Comparison of ENCODE assay signal across 1 cellular context in genomic region chr6:109308018-109308492, GRCh38.
A peak's percentile ranks its signal among the peaks of the same experiment; 100 is the strongest.
TF ChIP-seq lines count a peak whose summit lies in the region.

No MANE protein-coding gene starts in this region.

TF ChIP-seq in K562, 482 proteins besides CTCF, POLR2A, EP300 and RAD21 (continued from another document and continues in another):
- TF ChIP-seq ARHGAP35 (IDR thresholded peaks at IDR 0.05; ENCODE audit: partially characterized antibody) (no peak), SPI1 (IDR thresholded peaks at IDR 0.05; ENCODE audit: borderline replicate concordance, low read depth, low read length) (no peak), RBM17 (IDR thresholded peaks at IDR 0.05; ENCODE audit: borderline replicate concordance, low read depth, low read length) (no peak), DDX20 (tag; IDR thresholded peaks at IDR 0.05; ENCODE audit: low read depth) (peak; percentile 89), SRSF3 (IDR thresholded peaks at IDR 0.05; ENCODE audit: insufficient read depth, low read length) (no peak), PRPF4 (IDR thresholded peaks at IDR 0.05; ENCODE audit: insufficient read depth, low read depth, low read length, poor library complexity, severe bottlenecking) (no peak), PCBP2 (IDR thresholded peaks at IDR 0.05; ENCODE audit: low read depth, low read length, poor library complexity, severe bottlenecking) (no peak), ZNF583 (CRISPR knock-in tag; IDR thresholded peaks at IDR 0.05) (peak; percentile 94), MECOM (CRISPR knock-in tag; IDR thresholded peaks at IDR 0.05) (peak; percentile 78), ZNF518B (CRISPR knock-in tag; IDR thresholded peaks at IDR 0.05) (no peak), DNMT1 (IDR thresholded peaks at IDR 0.05) (no peak), ZNF695 (CRISPR knock-in tag; IDR thresholded peaks at IDR 0.05) (no peak), KLF1 (tag; IDR thresholded peaks at IDR 0.05) (no peak), ZNF140 (CRISPR knock-in tag; IDR thresholded peaks at IDR 0.05) (no peak), E4F1 (CRISPR knock-in tag; IDR thresholded peaks at IDR 0.05; ENCODE audit: borderline replicate concordance) (no peak), GATAD2A (IDR thresholded peaks at IDR 0.05) (no peak), ZNF445 (CRISPR knock-in tag; IDR thresholded peaks at IDR 0.05; ENCODE audit: low read depth) (no peak), ZNF431 (CRISPR knock-in tag; IDR thresholded peaks at IDR 0.05) (no peak), E2F8 (IDR thresholded peaks at IDR 0.05; ENCODE audit: low read depth, partially characterized antibody) (no peak), TCFL5 (CRISPR knock-in tag; conservative IDR thresholded peaks at IDR 0.05) (peak; percentile 48; the same call in 1 of the 2 replicates), ZNF324 (CRISPR knock-in tag; IDR thresholded peaks at IDR 0.05) (0 out of 2 replicates have a peak, but pooled peaks have one; percentile 13), HDAC2 (IDR thresholded peaks at IDR 0.05) (peak; percentile 98), ZNF3 (CRISPR knock-in tag; IDR thresholded peaks at IDR 0.05) (no peak), ESRRA (IDR thresholded peaks at IDR 0.05; ENCODE audit: borderline replicate concordance, low read depth) (peak; percentile 42; the same call in 1 of the 2 replicates), NFIC (IDR thresholded peaks at IDR 0.05) (peak; percentile 73), SIRT6 (IDR thresholded peaks at IDR 0.05; ENCODE audit: low read depth, low read length) (no peak), RB1 (IDR thresholded peaks at IDR 0.05; ENCODE audit: low read depth) (no peak), AFF1 (IDR thresholded peaks at IDR 0.05; ENCODE audit: low read depth in 1 of 2, partially characterized antibody in 2 of 2) (peak; percentile 38 to 51), HMG20A (CRISPR knock-in tag; conservative IDR thresholded peaks at IDR 0.05) (no peak), ELF4 (CRISPR knock-in tag; IDR thresholded peaks at IDR 0.05) (peak; percentile 33; the same call in 1 of the 2 replicates), SMAD2 (IDR thresholded peaks at IDR 0.05; ENCODE audit: low read depth, low read length) (no peak), CC2D1A (IDR thresholded peaks at IDR 0.05) (0 out of 2 replicates have a peak, but pooled peaks have one; percentile 33), COPS2 (conservative IDR thresholded peaks at IDR 0.05) (no peak), CBFA2T2 (conservative IDR thresholded peaks at IDR 0.05) (peak; percentile 89), CHCHD3 (CRISPR knock-in tag; IDR thresholded peaks at IDR 0.05) (no peak), TFAM (CRISPR knock-in tag; conservative IDR thresholded peaks at IDR 0.05) (no peak), TAF15 (IDR thresholded peaks at IDR 0.05; ENCODE audit: low read depth, low read length) (no peak), DPF2 (IDR thresholded peaks at IDR 0.05) (peak; percentile 90), PML (IDR thresholded peaks at IDR 0.05; ENCODE audit: low read length) (peak; percentile 81), C11orf30 (IDR thresholded peaks at IDR 0.05; ENCODE audit: low read depth) (no peak), ID3 (CRISPR knock-in tag; IDR thresholded peaks at IDR 0.05) (no peak), ID3 (tag; IDR thresholded peaks at IDR 0.05) (peak; percentile 94), ZBTB17 (CRISPR knock-in tag; IDR thresholded peaks at IDR 0.05) (peak; percentile 90), MTA2 (IDR thresholded peaks at IDR 0.05; ENCODE audit: low read depth) (peak; percentile 58), ZNF184 (CRISPR knock-in tag; IDR thresholded peaks at IDR 0.05) (no peak), ETV1 (tag; conservative IDR thresholded peaks at IDR 0.05; ENCODE audit: low read depth) (peak; percentile 42; the same call in 1 of the 2 replicates), NFE2 (IDR thresholded peaks at IDR 0.05; ENCODE audit: low read depth) (peak; percentile 76), ZMIZ1 (IDR thresholded peaks at IDR 0.05; ENCODE audit: low read depth in 2 of 2, low read length in 2 of 2) (no peak), HIVEP1 (CRISPR knock-in tag; IDR thresholded peaks at IDR 0.05) (peak; percentile 70; the same call in 1 of the 2 replicates), NR2C2 (CRISPR knock-in tag; IDR thresholded peaks at IDR 0.05) (peak; percentile 93), NR2C2 (tag; IDR thresholded peaks at IDR 0.05) (peak; percentile 97)
- TF ChIP-seq, protein P1, sequence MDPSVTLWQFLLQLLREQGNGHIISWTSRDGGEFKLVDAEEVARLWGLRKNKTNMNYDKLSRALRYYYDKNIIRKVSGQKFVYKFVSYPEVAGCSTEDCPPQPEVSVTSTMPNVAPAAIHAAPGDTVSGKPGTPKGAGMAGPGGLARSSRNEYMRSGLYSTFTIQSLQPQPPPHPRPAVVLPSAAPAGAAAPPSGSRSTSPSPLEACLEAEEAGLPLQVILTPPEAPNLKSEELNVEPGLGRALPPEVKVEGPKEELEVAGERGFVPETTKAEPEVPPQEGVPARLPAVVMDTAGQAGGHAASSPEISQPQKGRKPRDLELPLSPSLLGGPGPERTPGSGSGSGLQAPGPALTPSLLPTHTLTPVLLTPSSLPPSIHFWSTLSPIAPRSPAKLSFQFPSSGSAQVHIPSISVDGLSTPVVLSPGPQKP (CRISPR knock-in tag; IDR thresholded peaks at IDR 0.05): no peak
- TF ChIP-seq, protein P2, sequence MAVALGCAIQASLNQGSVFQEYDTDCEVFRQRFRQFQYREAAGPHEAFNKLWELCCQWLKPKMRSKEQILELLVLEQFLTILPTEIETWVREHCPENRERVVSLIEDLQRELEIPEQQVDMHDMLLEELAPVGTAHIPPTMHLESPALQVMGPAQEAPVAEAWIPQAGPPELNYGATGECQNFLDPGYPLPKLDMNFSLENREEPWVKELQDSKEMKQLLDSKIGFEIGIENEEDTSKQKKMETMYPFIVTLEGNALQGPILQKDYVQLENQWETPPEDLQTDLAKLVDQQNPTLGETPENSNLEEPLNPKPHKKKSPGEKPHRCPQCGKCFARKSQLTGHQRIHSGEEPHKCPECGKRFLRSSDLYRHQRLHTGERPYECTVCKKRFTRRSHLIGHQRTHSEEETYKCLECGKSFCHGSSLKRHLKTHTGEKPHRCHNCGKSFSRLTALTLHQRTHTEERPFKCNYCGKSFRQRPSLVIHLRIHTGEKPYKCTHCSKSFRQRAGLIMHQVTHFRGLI (CRISPR knock-in tag; IDR thresholded peaks at IDR 0.05): peak; percentile 63; the same call in 1 of the 2 replicates
